In the genomic region with DNA sequence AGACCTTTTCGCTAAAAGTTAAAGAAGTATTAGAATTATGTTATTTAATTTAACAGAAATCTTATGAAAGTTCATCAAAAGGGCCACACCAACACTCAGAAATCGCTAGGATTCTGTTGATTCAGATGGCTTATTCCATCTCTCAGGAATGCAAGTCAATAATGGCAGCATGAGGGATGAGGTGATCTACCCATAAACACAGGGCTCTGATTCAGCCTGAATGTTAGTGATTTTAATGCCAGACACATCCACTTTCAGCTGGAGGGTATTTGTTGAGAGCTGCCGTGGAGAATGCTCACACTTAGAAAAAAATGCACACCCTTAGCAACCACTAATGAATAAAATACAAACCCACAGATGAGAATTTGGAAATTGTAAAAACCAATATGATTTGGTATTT, we compare ENCODE assay signal across 11 cellular contexts.
DNase-seq lines count a peak whose midpoint lies in the region; ATAC-seq, FAIRE-seq and TF ChIP-seq lines count a peak whose summit lies in the region.
"Had no signal": no experiment of that assay in that cellular context is flagged by ENCODE, and none has a peak within 500 bp of the region (broad histone marks: within the 10 kb centered on the region; RNA-seq: fewer than 3 reads in every experiment).

No MANE protein-coding gene starts in this region.

- TF ChIP-seq CTCF in SK-N-SH (IDR thresholded peaks at IDR 0.05) (no peak), foreskin keratinocyte (conservative IDR thresholded peaks at IDR 0.05) (no peak), smooth muscle cell (IDR thresholded peaks at IDR 0.05; ENCODE audit: borderline replicate concordance, insufficient read depth, poor library complexity, severe bottlenecking) (no peak), body of pancreas (IDR thresholded peaks at IDR 0.05) (no peak)

- H3K27me3 ChIP-seq in SK-N-SH (ENCODE audit: insufficient read depth): no peaks in the 10 kb centered on the region
- H3K27me3 ChIP-seq in foreskin keratinocyte: no peaks in the 10 kb centered on the region
- no peaks in the 10 kb centered on the region for H3K27me3 ChIP-seq in smooth muscle cell (ENCODE audit: low read depth)
- H3K27me3 ChIP-seq in body of pancreas: no peaks in the 10 kb centered on the region
- H3K27me3 ChIP-seq: hepatocyte had no signal

- H3K79me2 ChIP-seq in SK-N-SH (ENCODE audit: insufficient read depth): no peaks in the 10 kb centered on the region
- H3K79me2 ChIP-seq in smooth muscle cell (ENCODE audit: low read depth): no peaks in the 10 kb centered on the region
- H3K79me2 ChIP-seq: hepatocyte had no signal

- no peak overlapping the region for H3K9ac ChIP-seq in SK-N-SH
- peak overlapping the region; percentile 59 for H3K9ac ChIP-seq in smooth muscle cell (ENCODE audit: low read depth)

- ATAC-seq in foreskin keratinocyte: peak; percentile 93
- ATAC-seq in GM21576 (IDR thresholded peaks at IDR 0.05; ENCODE audit: unreplicated experiment): no peak
- ATAC-seq in body of pancreas: no peak

- H3K9me3 ChIP-seq in SK-N-SH: no peaks in the 10 kb centered on the region
- no peaks in the 10 kb centered on the region for H3K9me3 ChIP-seq in smooth muscle cell (replicated peaks; ENCODE audit: low read depth)
- H3K9me3 ChIP-seq in body of pancreas: no peaks in the 10 kb centered on the region

- POLR2A ChIA-PET in SK-N-SH (lab: Yijun Ruan, JAX): no interaction called here

- H3F3A ChIP-seq in SK-N-SH (replicated peaks; ENCODE audit: insufficient read depth) (no peaks in the 10 kb centered on the region), smooth muscle cell (ENCODE audit: low read depth) (peaks cover 4% of the 10 kb centered on the region)

- FAIRE-seq in H54 (lab: Jason Lieb, UNC): peak; percentile 92

- CTCF ChIA-PET in SK-N-SH (lab: Yijun Ruan, JAX): interaction anchor here (1.0 kb wide), 1 partner anchor 10 kb away, joined by 4 read pairs; no protein-coding TSS in a partner anchor

- H3K9me2 ChIP-seq in SK-N-SH: no peaks in the 10 kb centered on the region

- peak; percentile 40 for DNase-seq in H54 (ENCODE audit: insufficient read length, low spot score)
- no peak for DNase-seq in SK-N-SH
- peak; percentile 88 to 94 for DNase-seq in foreskin keratinocyte
- DNase-seq in smooth muscle cell (lab: John Stamatoyannopoulos, UW; ENCODE audit: unreplicated experiment): no peak
- no peak for DNase-seq in body of pancreas
- DNase-seq in NCI-H1092 (lab: John Stamatoyannopoulos, UW): no peak
- DNase-seq: cortex of kidney, NCI-H2029, SHP77 had no signal

- H3K36me3 ChIP-seq in SK-N-SH (replicated peaks in 1 of 2; ENCODE audit: control insufficient read depth in 1 of 2, insufficient read depth in 2 of 2, low read length in 1 of 2) (no peaks in the 10 kb centered on the region), smooth muscle cell (ENCODE audit: low read depth) (no peaks in the 10 kb centered on the region), body of pancreas (replicated peaks in 1 of 2; ENCODE audit: insufficient read depth in 1 of 2, low read depth in 2 of 2) (no peaks in the 10 kb centered on the region)

- H3K4me1 ChIP-seq in SK-N-SH (ENCODE audit: control insufficient read depth in 1 of 2, insufficient read depth in 2 of 2, low read depth in 1 of 2, low read length in 1 of 2) (no peaks in the 10 kb centered on the region; a peak in 1 of 4 replicates), foreskin keratinocyte (peaks cover 29% of the 10 kb centered on the region), smooth muscle cell (ENCODE audit: low read depth) (no peaks in the 10 kb centered on the region), body of pancreas (no peaks in the 10 kb centered on the region)

- intact Hi-C loops in body of pancreas (cut with DNase I): no loop called here

- peak in 1 of 2 experiments; percentile 13; a peak in 1 of 4 replicates for TF ChIP-seq EP300 in SK-N-SH (IDR thresholded peaks at IDR 0.05; ENCODE audit: borderline replicate concordance in 1 of 2, low read depth in 1 of 2, low read length in 1 of 2)

- H3K4me3 ChIP-seq in SK-N-SH (ENCODE audit: low read depth in 2 of 2, low read length in 1 of 2) (no peak overlapping the region), smooth muscle cell (no peak overlapping the region), body of pancreas (no peak overlapping the region)
- H3K4me3 ChIP-seq: hepatocyte had no signal

- H4K20me1 ChIP-seq in SK-N-SH (ENCODE audit: insufficient read depth) (no peaks in the 10 kb centered on the region), smooth muscle cell (ENCODE audit: low read depth) (no peaks in the 10 kb centered on the region)

- no peak overlapping the region for H3K4me2 ChIP-seq in SK-N-SH
- no peak overlapping the region for H3K4me2 ChIP-seq in smooth muscle cell
- H3K4me2 ChIP-seq: hepatocyte had no signal

- 21% methylated on average over 3 of the region's 3 CpGs for WGBS in SK-N-SH (ENCODE audit: low lambda C conversion rate)
- 44% methylated on average over 3 of the region's 3 CpGs for WGBS in smooth muscle cell (ENCODE audit: low lambda C conversion rate)
- 43 to 54% methylated on average over 3 of the region's 3 CpGs for WGBS in body of pancreas, 2 donors

- peak overlapping the region in 1 of 2 experiments; percentile 40; a peak in 2 of 4 replicates for H3K27ac ChIP-seq in SK-N-SH (ENCODE audit: low read depth in 2 of 2, low read length in 1 of 2)
- peak overlapping the region; percentile 84 for H3K27ac ChIP-seq in foreskin keratinocyte
- peak overlapping the region; percentile 87 for H3K27ac ChIP-seq in smooth muscle cell (ENCODE audit: low read depth)
- H3K27ac ChIP-seq in body of pancreas: no peak overlapping the region
- H3K27ac ChIP-seq: hepatocyte had no signal

- TF ChIP-seq RAD21 in SK-N-SH (IDR thresholded peaks at IDR 0.05; ENCODE audit: low read length): no peak

- peak overlapping the region; percentile 34; the same call in 1 of the 2 replicates for H2AFZ ChIP-seq in SK-N-SH (ENCODE audit: low read depth)
- peak overlapping the region; percentile 11 for H2AFZ ChIP-seq in smooth muscle cell (ENCODE audit: low read depth)
- H2AFZ ChIP-seq: hepatocyte had no signal

- TF ChIP-seq POLR2A in H54 (IDR thresholded peaks at IDR 0.05; ENCODE audit: low read depth, low read length) (no peak), body of pancreas (IDR thresholded peaks at IDR 0.05) (no peak)

TF ChIP-seq in SK-N-SH, 30 proteins besides CTCF, POLR2A, EP300 and RAD21:
- TF ChIP-seq, protein P1, sequence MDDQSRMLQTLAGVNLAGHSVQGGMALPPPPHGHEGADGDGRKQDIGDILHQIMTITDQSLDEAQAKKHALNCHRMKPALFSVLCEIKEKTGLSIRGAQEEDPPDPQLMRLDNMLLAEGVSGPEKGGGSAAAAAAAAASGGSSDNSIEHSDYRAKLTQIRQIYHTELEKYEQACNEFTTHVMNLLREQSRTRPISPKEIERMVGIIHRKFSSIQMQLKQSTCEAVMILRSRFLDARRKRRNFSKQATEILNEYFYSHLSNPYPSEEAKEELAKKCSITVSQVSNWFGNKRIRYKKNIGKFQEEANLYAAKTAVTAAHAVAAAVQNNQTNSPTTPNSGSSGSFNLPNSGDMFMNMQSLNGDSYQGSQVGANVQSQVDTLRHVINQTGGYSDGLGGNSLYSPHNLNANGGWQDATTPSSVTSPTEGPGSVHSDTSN (IDR thresholded peaks at IDR 0.05): peak; percentile 60
- TF ChIP-seq JUND (IDR thresholded peaks at IDR 0.05): peak; percentile 44; the same call in 1 of the 2 replicates
- no peak for TF ChIP-seq MXI1 (IDR thresholded peaks at IDR 0.05; ENCODE audit: low read depth, low read length)
- TF ChIP-seq YY1 (IDR thresholded peaks at IDR 0.05; ENCODE audit: low read depth): 0 out of 2 replicates have a peak, but pooled peaks have one; percentile 34
- peak; percentile 38; the same call in 1 of the 2 replicates for TF ChIP-seq FOSL2 (IDR thresholded peaks at IDR 0.05; ENCODE audit: borderline replicate concordance, low read depth)
- TF ChIP-seq SMC3 (IDR thresholded peaks at IDR 0.05; ENCODE audit: low read depth, low read length): no peak
- no peak for TF ChIP-seq EZH2phosphoT487 (IDR thresholded peaks at IDR 0.05; ENCODE audit: borderline replicate concordance, low read depth)
- TF ChIP-seq, protein P2, sequence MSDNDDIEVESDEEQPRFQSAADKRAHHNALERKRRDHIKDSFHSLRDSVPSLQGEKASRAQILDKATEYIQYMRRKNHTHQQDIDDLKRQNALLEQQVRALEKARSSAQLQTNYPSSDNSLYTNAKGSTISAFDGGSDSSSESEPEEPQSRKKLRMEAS (IDR thresholded peaks at IDR 0.05; ENCODE audit: low read depth): peak; percentile 20; the same call in 1 of the 2 replicates
- TF ChIP-seq FOXJ3 (CRISPR knock-in tag; IDR thresholded peaks at IDR 0.05): no peak
- TF ChIP-seq NRF1 (IDR thresholded peaks at IDR 0.05; ENCODE audit: low read depth, low read length): no peak
- TF ChIP-seq RFX5 (IDR thresholded peaks at IDR 0.05; ENCODE audit: low read length): no peak
TF ChIP-seq in SK-N-SH: peak in this region for 5.

Comparison
In these comparisons a context has a peak if more than half of its experiments do, and no peak if none do; other contexts are left out.
1. DNase-seq: peak in H54 (single experiment) and foreskin keratinocyte (2 of 2); none in SK-N-SH (single experiment), smooth muscle cell (single experiment), body of pancreas (0 of 4) and NCI-H1092 (single experiment).
2. H3K27ac ChIP-seq: peak in foreskin keratinocyte (single experiment) and smooth muscle cell (single experiment); none in body of pancreas (0 of 4).